23 cellular contexts compared by ENCODE assay signal in genomic region chr15:48757661-48758060, GRCh38.
"Had no signal": no experiment of that assay in that cellular context is flagged by ENCODE, and none has a peak within 500 bp of the region (broad histone marks: within the 10 kb centered on the region; RNA-seq: fewer than 3 reads in every experiment).

No MANE protein-coding gene starts in this region.

- H3K4me3 ChIP-seq: colonic mucosa, coronary artery, dorsolateral prefrontal cortex, esophagus muscularis mucosa, esophagus squamous epithelium, gastrocnemius medialis, gastroesophageal sphincter, heart left ventricle, heart right ventricle had no signal

- H3K27me3 ChIP-seq: colonic mucosa, dorsolateral prefrontal cortex, esophagus muscularis mucosa, esophagus squamous epithelium, foreskin keratinocyte, gastrocnemius medialis, gastroesophageal sphincter, heart left ventricle, heart right ventricle had no signal

- H3K4me1 ChIP-seq: colonic mucosa, esophagus muscularis mucosa, esophagus squamous epithelium, gastrocnemius medialis, gastroesophageal sphincter, heart right ventricle had no signal

- DNase-seq: colonic mucosa; cortex of kidney; dermis blood vessel endothelial cell; dorsolateral prefrontal cortex; effector CD4-positive, alpha-beta T cell; effector CD8-positive, alpha-beta T cell; effector memory CD4-positive, alpha-beta T cell; effector memory CD8-positive, alpha-beta T cell; endodermal cell; erythroblast; esophagus squamous epithelium; foreskin fibroblast; foreskin keratinocyte; foreskin melanocyte; gastrocnemius medialis; glutamatergic neuron; head of caudate nucleus; heart left ventricle; heart right ventricle had no signal

- H3K9me3 ChIP-seq: colonic mucosa, esophagus muscularis mucosa, esophagus squamous epithelium, gastrocnemius medialis, gastroesophageal sphincter, heart left ventricle, heart right ventricle had no signal

- H3K36me3 ChIP-seq: colonic mucosa, gastrocnemius medialis had no signal

- H3K27ac ChIP-seq: colonic mucosa, coronary artery, dorsolateral prefrontal cortex, epithelial cell of prostate, esophagus muscularis mucosa, esophagus squamous epithelium, foreskin keratinocyte, gastrocnemius medialis, gastroesophageal sphincter, heart left ventricle, heart right ventricle had no signal
